1 cellular context compared by ENCODE assay signal in genomic region chr6:42745638-42746451, GRCh38.
TF ChIP-seq lines count a peak whose summit lies in the region.

TSS of gene TBCC (minus strand) at chr6:42746103. CDS start at chr6:42746073, 30 bp downstream.

TF ChIP-seq in K562, 482 proteins besides CTCF, POLR2A, EP300 and RAD21 (continued from another document and continues in another):
- TF ChIP-seq ZNF277 (CRISPR knock-in tag; IDR thresholded peaks at IDR 0.05; ENCODE audit: borderline replicate concordance) (no peak), GTF2F1 (IDR thresholded peaks at IDR 0.05; ENCODE audit: low read depth, low read length) (peak; percentile 91; the same call in 1 of the 2 replicates), RB1 (IDR thresholded peaks at IDR 0.05; ENCODE audit: low read depth) (peak; percentile 57; the same call in 1 of the 2 replicates), E2F1 (CRISPR knock-in tag; IDR thresholded peaks at IDR 0.05) (peak; percentile 73), NFATC3 (IDR thresholded peaks at IDR 0.05) (no peak), POLR2B (IDR thresholded peaks at IDR 0.05; ENCODE audit: low read depth, partially characterized antibody) (peak; percentile 97), ILF3 (IDR thresholded peaks at IDR 0.05; ENCODE audit: borderline replicate concordance) (no peak), ZNF23 (CRISPR knock-in tag; IDR thresholded peaks at IDR 0.05) (no peak), TBP (optimal IDR thresholded peaks at IDR 0.05; ENCODE audit: low read depth, low read length) (peak; percentile 97), ID3 (CRISPR knock-in tag; IDR thresholded peaks at IDR 0.05) (no peak), ID3 (tag; IDR thresholded peaks at IDR 0.05) (0 out of 2 replicates have a peak, but pooled peaks have one; percentile 14), WHSC1 (IDR thresholded peaks at IDR 0.05; ENCODE audit: low read length) (no peak), ZBTB26 (CRISPR knock-in tag; IDR thresholded peaks at IDR 0.05) (0 out of 2 replicates have a peak, but pooled peaks have one; percentile 62), ZMIZ1 (IDR thresholded peaks at IDR 0.05; ENCODE audit: low read depth in 2 of 2, low read length in 2 of 2) (peak in 1 of 2 experiments; percentile 37; a peak in 1 of 4 replicates), NFRKB (IDR thresholded peaks at IDR 0.05; ENCODE audit: low read depth) (peak; percentile 100), DLX4 (CRISPR knock-in tag; IDR thresholded peaks at IDR 0.05) (no peak), ZKSCAN8 (CRISPR knock-in tag; IDR thresholded peaks at IDR 0.05) (no peak), CSDE1 (IDR thresholded peaks at IDR 0.05) (peak in 1 of 2 experiments; percentile 58; a peak in 1 of 4 replicates), POLR2AphosphoS2 (IDR thresholded peaks at IDR 0.05; ENCODE audit: low read length) (peak; percentile 80; the same call in 1 of the 2 replicates), ZNF431 (CRISPR knock-in tag; IDR thresholded peaks at IDR 0.05) (0 out of 2 replicates have a peak, but pooled peaks have one; percentile 22), PATZ1 (CRISPR knock-in tag; IDR thresholded peaks at IDR 0.05; ENCODE audit: borderline replicate concordance) (no peak), STAT6 (CRISPR knock-in tag; IDR thresholded peaks at IDR 0.05) (0 out of 2 replicates have a peak, but pooled peaks have one; percentile 11), SMC3 (conservative IDR thresholded peaks at IDR 0.05; ENCODE audit: insufficient read depth, low read depth, low read length) (no peak), MNT (conservative IDR thresholded peaks at IDR 0.05) (peak; percentile 96 to 97), ZNF589 (CRISPR knock-in tag; IDR thresholded peaks at IDR 0.05; ENCODE audit: low read depth) (0 out of 2 replicates have a peak, but pooled peaks have one; percentile 22), RBBP5 (IDR thresholded peaks at IDR 0.05; ENCODE audit: borderline replicate concordance, insufficient read depth, low read length, poor library complexity, severe bottlenecking) (peak; percentile 88), MED1 (CRISPR knock-in tag; IDR thresholded peaks at IDR 0.05; ENCODE audit: borderline replicate concordance) (0 out of 2 replicates have a peak, but pooled peaks have one; percentile 89), ZNF830 (CRISPR knock-in tag; IDR thresholded peaks at IDR 0.05) (peak; percentile 54; the same call in 1 of the 2 replicates), ATF7 (IDR thresholded peaks at IDR 0.05) (peak; percentile 83), CREBBP (IDR thresholded peaks at IDR 0.05; ENCODE audit: low read depth, low read length) (no peak), KDM5B (IDR thresholded peaks at IDR 0.05; ENCODE audit: insufficient replicate concordance, low read depth, low read length) (peak; percentile 100), SFPQ (IDR thresholded peaks at IDR 0.05; ENCODE audit: low read depth, low read length) (no peak), CHD4 (IDR thresholded peaks at IDR 0.05; ENCODE audit: insufficient read depth, insufficient replicate concordance, low read depth, low read length, poor library complexity, severe bottlenecking) (no peak), SAP30 (IDR thresholded peaks at IDR 0.05; ENCODE audit: borderline replicate concordance, insufficient read depth, low read depth, low read length, poor library complexity, severe bottlenecking) (no peak), EP400 (IDR thresholded peaks at IDR 0.05) (peak; percentile 74), CBX1 (IDR thresholded peaks at IDR 0.05; ENCODE audit: low read depth) (peak; percentile 27; the same call in 1 of the 2 replicates), MEF2D (tag; conservative IDR thresholded peaks at IDR 0.05; ENCODE audit: low read depth) (no peak), ETV6 (IDR thresholded peaks at IDR 0.05; ENCODE audit: borderline replicate concordance in 1 of 2, low read depth in 2 of 2, low read length in 1 of 2) (no peak), ETV6 (CRISPR knock-in tag; IDR thresholded peaks at IDR 0.05; ENCODE audit: borderline replicate concordance) (no peak), SRSF3 (IDR thresholded peaks at IDR 0.05; ENCODE audit: insufficient read depth, low read length) (0 out of 2 replicates have a peak, but pooled peaks have one; percentile 47), TCF3 (CRISPR knock-in tag; IDR thresholded peaks at IDR 0.05) (0 out of 2 replicates have a peak, but pooled peaks have one; percentile 23), E2F6 (IDR thresholded peaks at IDR 0.05; ENCODE audit: borderline replicate concordance in 1 of 2, extremely low read depth in 1 of 2, insufficient read depth in 1 of 2, insufficient read length in 1 of 2, low read depth in 1 of 2, low read length in 1 of 2, poor library complexity in 1 of 2, severe bottlenecking in 1 of 2) (peak in 1 of 2 experiments; percentile 19), ZNF253 (CRISPR knock-in tag; conservative IDR thresholded peaks at IDR 0.05) (no peak), SMAD4 (CRISPR knock-in tag; conservative IDR thresholded peaks at IDR 0.05) (peak; percentile 25), ZNF707 (CRISPR knock-in tag; conservative IDR thresholded peaks at IDR 0.05) (no peak)
